ENCODE assay signal across 23 cellular contexts in the genomic region with DNA sequence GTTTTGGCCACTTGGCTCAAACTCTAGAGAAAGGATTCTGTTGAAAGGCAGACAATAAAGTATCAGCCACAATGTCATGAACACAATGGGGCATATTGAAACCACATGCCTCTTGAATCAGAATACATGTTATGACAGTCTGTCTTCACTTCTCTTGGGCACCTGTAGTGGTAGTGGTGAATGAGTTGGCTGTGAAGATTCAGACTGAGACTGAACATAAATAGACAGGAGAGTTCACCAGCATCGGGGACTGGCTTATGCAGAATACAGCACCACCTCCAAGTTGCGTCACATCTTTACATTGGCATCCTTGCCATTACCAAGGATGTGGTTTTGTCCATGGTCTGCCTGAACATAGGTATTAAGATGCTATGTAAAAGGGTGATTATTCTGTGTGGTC.
DNase-seq lines count a peak whose midpoint lies in the region; ATAC-seq, FAIRE-seq and TF ChIP-seq lines count a peak whose summit lies in the region.
"Had no signal": no experiment of that assay in that cellular context is flagged by ENCODE, and none has a peak within 500 bp of the region (broad histone marks: within the 10 kb centered on the region; RNA-seq: fewer than 3 reads in every experiment).

No MANE protein-coding gene starts in this region.

- TF ChIP-seq POLR2A in H1 (IDR thresholded peaks at IDR 0.05; ENCODE audit: control extremely low read depth in 1 of 2, low read depth in 2 of 2, low read length in 2 of 2), result no peak

- H3K79me2 ChIP-seq in H1 (ENCODE audit: control insufficient read depth in 1 of 2, insufficient read depth in 2 of 2, low read length in 2 of 2), result no peaks in the 10 kb centered on the region

- peak; percentile 75 for ATAC-seq in activated CD4-positive, alpha-beta T cell treated with anti-CD3 and anti-CD28 coated beads for 36 hours
- ATAC-seq in GM18511 (IDR thresholded peaks at IDR 0.05; ENCODE audit: unreplicated experiment), result no peak
- ATAC-seq: HepG2, Panc1, SK-N-SH treated with all-trans-retinoic acid at 6 μM for 48 hours had no signal

- no peak overlapping the region for H3K56ac ChIP-seq in H1 (replicated peaks; ENCODE audit: insufficient read length, low read depth, low read length)

- FAIRE-seq in H1 (lab: Jason Lieb, UNC), result no peak
- FAIRE-seq: A204.1, D721Med, H54, HepG2 had no signal

- 93% methylated on average over 2 of the region's 2 CpGs; no CpG with 5 or more reads in 1 of the 2 experiments for WGBS in H1 (ENCODE audit: extremely low coverage in 1 of 2, insufficient coverage in 1 of 2, insufficient read length in 1 of 2, insufficient replicate concordance in 2 of 2, low coverage in 1 of 2, low lambda C conversion rate in 2 of 2, missing lambda C conversion rate in 1 of 2), 2 experiments

- no peak overlapping the region for H3K27ac ChIP-seq in H1 (ENCODE audit: low read depth, low read length)

- H3K4me3 ChIP-seq in H1 (ENCODE audit: extremely low read depth in 1 of 4, insufficient read depth in 2 of 4, low read depth in 3 of 4, low read length in 4 of 4), result no peak overlapping the region

- DNase-seq in activated CD4-positive, alpha-beta T cell treated with anti-CD3 and anti-CD28 coated beads for 36 hours, result peak; percentile 7
- no peak for DNase-seq in activated CD4-positive, alpha-beta T cell treated with anti-CD3 and anti-CD28 coated beads for 4 hours
- DNase-seq in Daoy (ENCODE audit: low read depth), result peak; percentile 51
- DNase-seq in NCI-H187 treated with DMSO at 0.1 percent for 48 hours (lab: John Stamatoyannopoulos, UW), result peak; percentile 48
- no peak for DNase-seq in H1 (ENCODE audit: low read depth in 1 of 2, low spot score in 2 of 2)
- no peak for DNase-seq in NCI-H748 (lab: John Stamatoyannopoulos, UW; ENCODE audit: unreplicated experiment)
- DNase-seq in RPMI8226, result no peak
- DNase-seq: DMS53, EL, GF-D8, KBM-7, NCI-H1092 treated with DMSO at 0.1 percent for 48 hours, NCI-H1436 treated with DMSO at 0.1 percent for 48 hours, NCI-H2029, NCI-H69 had no signal

- H3K4me3 Mint-ChIP-seq in activated CD4-positive, alpha-beta T cell treated with anti-CD3 and anti-CD28 coated beads for 36 hours, result no peak overlapping the region
- H3K4me3 Mint-ChIP-seq: CD14-positive monocyte had no signal

- no peak overlapping the region for H3K4ac ChIP-seq in H1 (replicated peaks; ENCODE audit: insufficient read length, low read depth, low read length)

- no peak overlapping the region for H2BK15ac ChIP-seq in H1 (ENCODE audit: low read length)

- no peak overlapping the region for H3K23ac ChIP-seq in H1 (ENCODE audit: insufficient read length)

- no peak overlapping the region for H4K5ac ChIP-seq in H1 (ENCODE audit: insufficient read length, low read depth, low read length)

- H3K23me2 ChIP-seq in H1 (ENCODE audit: low read depth, low read length), result no peaks in the 10 kb centered on the region

- no peak overlapping the region for H2BK120ac ChIP-seq in H1 (replicated peaks; ENCODE audit: low read depth, low read length)

- no peak overlapping the region for H2BK12ac ChIP-seq in H1 (ENCODE audit: low read depth, low read length)

- H3K4me1 Mint-ChIP-seq in activated CD4-positive, alpha-beta T cell treated with anti-CD3 and anti-CD28 coated beads for 36 hours, result no peaks in the 10 kb centered on the region

- POLR2A ChIA-PET in activated CD4-positive, alpha-beta T cell treated with anti-CD3 and anti-CD28 coated beads for 36 hours (lab: Charles Lee), result no interaction called here
- POLR2A ChIA-PET in H1 (lab: Charles Lee; ENCODE audit: partially characterized antibody), result no interaction called here

- H3K36me3 Mint-ChIP-seq in activated CD4-positive, alpha-beta T cell treated with anti-CD3 and anti-CD28 coated beads for 36 hours (ENCODE audit: low read depth), result no peaks in the 10 kb centered on the region
- H3K36me3 Mint-ChIP-seq: CD14-positive monocyte had no signal

- H3K9me3 Mint-ChIP-seq in activated CD4-positive, alpha-beta T cell treated with anti-CD3 and anti-CD28 coated beads for 36 hours (ENCODE audit: low read depth), result no peaks in the 10 kb centered on the region
- H3K9me3 Mint-ChIP-seq: CD14-positive monocyte had no signal

- no peak overlapping the region for H3K18ac ChIP-seq in H1 (ENCODE audit: extremely low read depth, low read length)

- peak overlapping the region; percentile 85; the same call in 1 of the 2 replicates for H2AFZ ChIP-seq in H1 (ENCODE audit: low read length)

- no peak for TF ChIP-seq EP300 in H1 (IDR thresholded peaks at IDR 0.05; ENCODE audit: borderline replicate concordance in 1 of 2, low read depth in 2 of 2, low read length in 2 of 2)

- intact Hi-C loops in activated CD4-positive, alpha-beta T cell treated with anti-CD3 and anti-CD28 coated beads for 36 hours (cut with DNase I, micrococcal nuclease), result no loop called here

- no peaks in the 10 kb centered on the region for H3K9me3 ChIP-seq in H1 (ENCODE audit: insufficient read depth in 2 of 2, low read depth in 1 of 2, low read length in 1 of 2)

- no peak for TF ChIP-seq CTCF in H1 (IDR thresholded peaks at IDR 0.05; ENCODE audit: control extremely low read depth in 1 of 3, insufficient read depth in 1 of 3, low read depth in 1 of 3, low read length in 3 of 3)

- H4K91ac ChIP-seq in H1 (replicated peaks; ENCODE audit: insufficient read length, low read length), result no peak overlapping the region

- no peak overlapping the region for H3K14ac ChIP-seq in H1 (ENCODE audit: insufficient read length)

- H3K4me2 ChIP-seq in H1 (ENCODE audit: insufficient read depth in 1 of 2, low read depth in 2 of 2, low read length in 2 of 2), result no peak overlapping the region

- H2BK20ac ChIP-seq in H1 (ENCODE audit: low read length), result no peak overlapping the region

- H2AK5ac ChIP-seq in H1 (ENCODE audit: low read depth, low read length), result no peak overlapping the region

- H3K79me1 ChIP-seq in H1 (ENCODE audit: low read depth, low read length), result no peaks in the 10 kb centered on the region

- H3K27ac Mint-ChIP-seq in activated CD4-positive, alpha-beta T cell treated with anti-CD3 and anti-CD28 coated beads for 36 hours, result no peak overlapping the region
- H3K27ac Mint-ChIP-seq: CD14-positive monocyte had no signal

- peaks cover 1% of the 10 kb centered on the region for H3K27me3 Mint-ChIP-seq in activated CD4-positive, alpha-beta T cell treated with anti-CD3 and anti-CD28 coated beads for 36 hours

- H3K9ac ChIP-seq in H1 (replicated peaks in 1 of 4; ENCODE audit: extremely low read depth in 1 of 4, low read depth in 3 of 4, low read length in 3 of 4), result no peak overlapping the region

- H2BK5ac ChIP-seq in H1 (ENCODE audit: low read depth, low read length), result no peak overlapping the region

- H3K27me3 ChIP-seq in H1 (replicated peaks in 1 of 4; ENCODE audit: control insufficient read depth in 3 of 4, extremely low read depth in 1 of 4, insufficient read depth in 3 of 4, low read length in 3 of 4), result no peaks in the 10 kb centered on the region

- peaks cover 0 to 2% (median 0%) of the 10 kb centered on the region in 4 experiments; a peak in 2 of 7 replicates for H3K4me1 ChIP-seq in H1 (replicated peaks in 1 of 4; ENCODE audit: control insufficient read depth in 3 of 4, insufficient read depth in 4 of 4, low read length in 3 of 4)

- no peak overlapping the region for H4K8ac ChIP-seq in H1 (ENCODE audit: extremely low read depth, insufficient read depth, low read length)

- H3K36me3 ChIP-seq in H1 (ENCODE audit: control insufficient read depth in 2 of 4, insufficient read depth in 4 of 4, low read length in 3 of 4), result no peaks in the 10 kb centered on the region

- no peaks in the 10 kb centered on the region for H4K20me1 ChIP-seq in H1 (replicated peaks in 1 of 2; ENCODE audit: control insufficient read depth in 1 of 2, insufficient read depth in 2 of 2, low read length in 2 of 2)

- no peak for TF ChIP-seq RAD21 in H1 (IDR thresholded peaks at IDR 0.05 in 1 of 2, conservative IDR thresholded peaks at IDR 0.05 in 1 of 2; ENCODE audit: low read depth in 2 of 2, low read length in 2 of 2)

- CTCF ChIA-PET in activated CD4-positive, alpha-beta T cell treated with anti-CD3 and anti-CD28 coated beads for 36 hours (lab: Charles Lee), result no interaction called here
- CTCF ChIA-PET in H1 (lab: Charles Lee; ENCODE audit: partially characterized antibody), result interaction anchor here (0.7 kb wide), 1 partner anchor 170 kb away, joined by 3 read pairs; no protein-coding TSS in a partner anchor

TF ChIP-seq in H1, 55 proteins besides CTCF, POLR2A, EP300 and RAD21:
- TF ChIP-seq SUZ12 (IDR thresholded peaks at IDR 0.05; ENCODE audit: low read length) (no peak), SIRT6 (IDR thresholded peaks at IDR 0.05; ENCODE audit: low read length) (no peak), HDAC2 (IDR thresholded peaks at IDR 0.05; ENCODE audit: borderline replicate concordance in 1 of 2, low read depth in 2 of 2, low read length in 2 of 2) (no peak), CHD1 (IDR thresholded peaks at IDR 0.05; ENCODE audit: low read depth, low read length) (no peak), POU5F1 (IDR thresholded peaks at IDR 0.05; ENCODE audit: low read depth, low read length) (no peak), TEAD4 (IDR thresholded peaks at IDR 0.05; ENCODE audit: low read depth, low read length) (no peak), FOSL1 (IDR thresholded peaks at IDR 0.05; ENCODE audit: insufficient read depth, low read depth, low read length) (no peak), CTBP2 (IDR thresholded peaks at IDR 0.05; ENCODE audit: borderline replicate concordance, insufficient read depth, insufficient read length, low read length) (no peak), TCF12 (IDR thresholded peaks at IDR 0.05; ENCODE audit: low read depth, low read length) (no peak), EZH2 (IDR thresholded peaks at IDR 0.05; ENCODE audit: low read depth, low read length, severe bottlenecking) (no peak), GABPA (IDR thresholded peaks at IDR 0.05; ENCODE audit: borderline replicate concordance, insufficient read depth, low read length) (no peak), SIX5 (IDR thresholded peaks at IDR 0.05; ENCODE audit: low read depth, low read length) (no peak), BRCA1 (IDR thresholded peaks at IDR 0.05; ENCODE audit: low read depth, low read length) (no peak)
- TF ChIP-seq, protein P1, sequence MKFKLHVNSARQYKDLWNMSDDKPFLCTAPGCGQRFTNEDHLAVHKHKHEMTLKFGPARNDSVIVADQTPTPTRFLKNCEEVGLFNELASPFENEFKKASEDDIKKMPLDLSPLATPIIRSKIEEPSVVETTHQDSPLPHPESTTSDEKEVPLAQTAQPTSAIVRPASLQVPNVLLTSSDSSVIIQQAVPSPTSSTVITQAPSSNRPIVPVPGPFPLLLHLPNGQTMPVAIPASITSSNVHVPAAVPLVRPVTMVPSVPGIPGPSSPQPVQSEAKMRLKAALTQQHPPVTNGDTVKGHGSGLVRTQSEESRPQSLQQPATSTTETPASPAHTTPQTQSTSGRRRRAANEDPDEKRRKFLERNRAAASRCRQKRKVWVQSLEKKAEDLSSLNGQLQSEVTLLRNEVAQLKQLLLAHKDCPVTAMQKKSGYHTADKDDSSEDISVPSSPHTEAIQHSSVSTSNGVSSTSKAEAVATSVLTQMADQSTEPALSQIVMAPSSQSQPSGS (IDR thresholded peaks at IDR 0.05; ENCODE audit: low read length), result no peak

Comparison
In these comparisons a context has a peak if more than half of its experiments do, and no peak if none do; other contexts are left out.
1. DNase-seq: peak in activated CD4-positive, alpha-beta T cell treated with anti-CD3 and anti-CD28 coated beads for 36 hours (single experiment), Daoy (single experiment) and NCI-H187 treated with DMSO at 0.1 percent for 48 hours (single experiment); none in activated CD4-positive, alpha-beta T cell treated with anti-CD3 and anti-CD28 coated beads for 4 hours (0 of 2), H1 (0 of 2), NCI-H748 (single experiment) and RPMI8226 (single experiment).